ENCODE assay signal across 8 cellular contexts in genomic region chr12:113220593-113221180, GRCh38.
DNase-seq lines count a peak whose midpoint lies in the region; ATAC-seq and TF ChIP-seq lines count a peak whose summit lies in the region.

No MANE protein-coding gene starts in this region.

- peak overlapping the region; percentile 48 for H3K4me3 ChIP-seq in GM12865 (ENCODE audit: low read depth, low read length)
- peak overlapping the region; percentile 74 for H3K4me3 ChIP-seq in brain microvascular endothelial cell (ENCODE audit: low read depth, low read length)
- peak overlapping the region; percentile 37 for H3K4me3 ChIP-seq in mucosa of stomach (ENCODE audit: low read length)

- DNase-seq in GM12865 (ENCODE audit: low read depth) (peak; percentile 41), HuH-7.5 (ENCODE audit: low spot score) (peak; percentile 87), brain microvascular endothelial cell (no peak), cerebellar nuclear complex (lab: John Stamatoyannopoulos, UW) (no peak), NCI-H1105 treated with DMSO at 0.1 percent for 48 hours (lab: John Stamatoyannopoulos, UW) (no peak), islet precursor cell (no peak)

- H3K9me3 ChIP-seq in mucosa of stomach (ENCODE audit: control insufficient read depth, low read length): no peaks in the 10 kb centered on the region

- TF ChIP-seq CTCF in GM12865 (IDR thresholded peaks at IDR 0.05; ENCODE audit: insufficient read depth, low read depth, low read length, missing control alignments) (no peak), brain microvascular endothelial cell (IDR thresholded peaks at IDR 0.05; ENCODE audit: low read depth, low read length, missing control alignments) (no peak)

- no peak for ATAC-seq in HG03439 (IDR thresholded peaks at IDR 0.05; ENCODE audit: unreplicated experiment)

- peak overlapping the region; percentile 38 for H3K9ac ChIP-seq in mucosa of stomach (ENCODE audit: low read length)

- H3K27me3 ChIP-seq in brain microvascular endothelial cell (replicated peaks) (no peaks in the 10 kb centered on the region), mucosa of stomach (ENCODE audit: control insufficient read depth, insufficient read depth, low read length) (no peaks in the 10 kb centered on the region)

- H3K27ac ChIP-seq in brain microvascular endothelial cell: peak overlapping the region; percentile 77

- peaks cover 24% of the 10 kb centered on the region for H3K4me1 ChIP-seq in mucosa of stomach (ENCODE audit: control insufficient read depth, insufficient read depth, low read length)

- H3K36me3 ChIP-seq in brain microvascular endothelial cell (replicated peaks) (no peaks in the 10 kb centered on the region), mucosa of stomach (ENCODE audit: control insufficient read depth, insufficient read depth, low read length) (no peaks in the 10 kb centered on the region)

- in situ Hi-C loops in brain microvascular endothelial cell (cut with HindIII; ENCODE audit: low pct_ligation_motif_present, low sequenced_read_pairs): no loop called here

Comparison
In these comparisons a context has a peak if more than half of its experiments do, and no peak if none do; other contexts are left out.
1. DNase-seq: peak in GM12865 (single experiment) and HuH-7.5 (single experiment); none in brain microvascular endothelial cell (single experiment), cerebellar nuclear complex (0 of 2), NCI-H1105 treated with DMSO at 0.1 percent for 48 hours (single experiment) and islet precursor cell (single experiment).
2. Peak in every context shown above with its lines, with median percentiles within 50 percentile points of each other: H3K4me3 ChIP-seq.